ENCODE assay signal across 12 cellular contexts in genomic region chrX:40278340-40279090, GRCh38.
DNase-seq lines count a peak whose midpoint lies in the region; ATAC-seq, FAIRE-seq and TF ChIP-seq lines count a peak whose summit lies in the region.
"Had no signal": no experiment of that assay in that cellular context is flagged by ENCODE, and none has a peak within 500 bp of the region (broad histone marks: within the 10 kb centered on the region; RNA-seq: fewer than 3 reads in every experiment).

No MANE protein-coding gene starts in this region.

- no peaks in the 10 kb centered on the region for H3K9me2 ChIP-seq in PC-3 (replicated peaks; ENCODE audit: low read length)

- TF ChIP-seq POLR2A in esophagus muscularis mucosa (IDR thresholded peaks at IDR 0.05; ENCODE audit: low read depth), result no peak

- CTCF ChIA-PET in PC-3 (lab: Charles Lee), result no interaction called here

- H3K4me3 ChIP-seq in PC-3 (ENCODE audit: low read length) (no peak overlapping the region), esophagus muscularis mucosa (no peak overlapping the region)
- H3K4me3 ChIP-seq: SK-N-MC had no signal

- H3K9me3 ChIP-seq in PC-3 (ENCODE audit: low read length) (no peaks in the 10 kb centered on the region), esophagus muscularis mucosa (peaks cover 0 to 13% (median 0%) of the 10 kb centered on the region in 4 donors)

- no peak for TF ChIP-seq EP300 in esophagus muscularis mucosa (IDR thresholded peaks at IDR 0.05)

- no TSS peak for BruUV-seq in PC-3 (replicated peaks; lab: Mats Ljungman, UMichigan)

- WGBS in esophagus muscularis mucosa, result 82% methylated on average over 10 of the region's 10 CpGs

- DNase-seq in stimulated activated CD4-positive, alpha-beta T cell treated with anti-CD3 and anti-CD28 coated beads, Interleukin-15, amount 100 ng/mL, for 24 hours, result peak; percentile 45
- DNase-seq in stimulated activated CD4-positive, alpha-beta T cell treated with anti-CD3 and anti-CD28 coated beads, Interleukin-4, amount 100 ng/mL, for 1 hour, result no peak
- DNase-seq in activated T-helper 1 cell treated with Interleukin-2 at 50 U/mL for 16 hours (ENCODE audit: low read depth), result peak; percentile 44
- DNase-seq in kidney tubule cell (ENCODE audit: low spot score), result peak; percentile 25
- DNase-seq in urothelium cell line (ENCODE audit: low spot score), result peak; percentile 30
- DNase-seq in PC-3, result no peak
- DNase-seq in esophagus muscularis mucosa (ENCODE audit: extremely low spot score), result no peak
- DNase-seq: NCI-H1105 treated with DMSO at 0.1 percent for 48 hours had no signal

- intact Hi-C loops in PC-3 (cut with micrococcal nuclease), result no loop called here
- intact Hi-C loops in esophagus muscularis mucosa (cut with DNase I), result no loop called here

- no peak for TF ChIP-seq CTCF in PC-3 (conservative IDR thresholded peaks at IDR 0.05; ENCODE audit: low read depth, low read length)
- no peak for TF ChIP-seq CTCF in esophagus muscularis mucosa (IDR thresholded peaks at IDR 0.05)

- no peak overlapping the region for H3K9ac ChIP-seq in PC-3 (ENCODE audit: low read length)

- no peaks in the 10 kb centered on the region for H3F3A ChIP-seq in PC-3 (ENCODE audit: low read length, unreplicated experiment)

- no peaks in the 10 kb centered on the region for H4K20me1 ChIP-seq in PC-3 (ENCODE audit: low read length)

- no peak overlapping the region for H2AFZ ChIP-seq in PC-3 (ENCODE audit: low read length)

- ATAC-seq in PC-3, result no peak
- no peak for ATAC-seq in SK-N-SH treated with all-trans-retinoic acid at 6 μM for 48 hours

- no peaks in the 10 kb centered on the region for H3K36me3 ChIP-seq in PC-3 (ENCODE audit: low read depth, low read length)
- H3K36me3 ChIP-seq in esophagus muscularis mucosa, result no peaks in the 10 kb centered on the region

- no peaks in the 10 kb centered on the region for H3K79me2 ChIP-seq in PC-3 (ENCODE audit: low read length)

- H3K27me3 ChIP-seq in PC-3 (ENCODE audit: low read length) (no peaks in the 10 kb centered on the region), esophagus muscularis mucosa (no peaks in the 10 kb centered on the region)

- no peaks in the 10 kb centered on the region for H3K4me1 ChIP-seq in PC-3 (ENCODE audit: insufficient read depth, low read length)
- H3K4me1 ChIP-seq in esophagus muscularis mucosa, result peaks cover 0 to 11% (median 7%) of the 10 kb centered on the region in 4 donors

- POLR2A ChIA-PET in PC-3 (lab: Charles Lee; ENCODE audit: unreplicated experiment), result no interaction called here

- H3K4me2 ChIP-seq in PC-3 (ENCODE audit: low read length), result no peak overlapping the region

- H3K27ac ChIP-seq in PC-3 (ENCODE audit: low read length) (no peak overlapping the region), esophagus muscularis mucosa (replicated peaks in 1 of 4) (no peak overlapping the region)
- H3K27ac ChIP-seq: SK-N-MC had no signal

- no peak for FAIRE-seq in urothelium cell line (lab: Jason Lieb, UNC)
- FAIRE-seq: colon, GM12892 had no signal

TF ChIP-seq in SK-N-SH treated with all-trans-retinoic acid at 6 μM for 48 hours, 23 proteins besides CTCF, POLR2A, EP300 and RAD21:
- TF ChIP-seq ZC3H10 (CRISPR knock-in tag; IDR thresholded peaks at IDR 0.05) (no peak), CSDC2 (CRISPR knock-in tag; IDR thresholded peaks at IDR 0.05) (no peak), ZNF70 (CRISPR knock-in tag; IDR thresholded peaks at IDR 0.05) (no peak)

Comparison
In these comparisons a context has a peak if more than half of its experiments do, and no peak if none do; other contexts are left out.
1. DNase-seq: peak in stimulated activated CD4-positive, alpha-beta T cell treated with anti-CD3 and anti-CD28 coated beads, Interleukin-15, amount 100 ng/mL, for 24 hours (single experiment), activated T-helper 1 cell treated with Interleukin-2 at 50 U/mL for 16 hours (single experiment), kidney tubule cell (single experiment) and urothelium cell line (single experiment); none in stimulated activated CD4-positive, alpha-beta T cell treated with anti-CD3 and anti-CD28 coated beads, Interleukin-4, amount 100 ng/mL, for 1 hour (single experiment), PC-3 (single experiment) and esophagus muscularis mucosa (single experiment).